27 cellular contexts compared by ENCODE assay signal in the genomic region with DNA sequence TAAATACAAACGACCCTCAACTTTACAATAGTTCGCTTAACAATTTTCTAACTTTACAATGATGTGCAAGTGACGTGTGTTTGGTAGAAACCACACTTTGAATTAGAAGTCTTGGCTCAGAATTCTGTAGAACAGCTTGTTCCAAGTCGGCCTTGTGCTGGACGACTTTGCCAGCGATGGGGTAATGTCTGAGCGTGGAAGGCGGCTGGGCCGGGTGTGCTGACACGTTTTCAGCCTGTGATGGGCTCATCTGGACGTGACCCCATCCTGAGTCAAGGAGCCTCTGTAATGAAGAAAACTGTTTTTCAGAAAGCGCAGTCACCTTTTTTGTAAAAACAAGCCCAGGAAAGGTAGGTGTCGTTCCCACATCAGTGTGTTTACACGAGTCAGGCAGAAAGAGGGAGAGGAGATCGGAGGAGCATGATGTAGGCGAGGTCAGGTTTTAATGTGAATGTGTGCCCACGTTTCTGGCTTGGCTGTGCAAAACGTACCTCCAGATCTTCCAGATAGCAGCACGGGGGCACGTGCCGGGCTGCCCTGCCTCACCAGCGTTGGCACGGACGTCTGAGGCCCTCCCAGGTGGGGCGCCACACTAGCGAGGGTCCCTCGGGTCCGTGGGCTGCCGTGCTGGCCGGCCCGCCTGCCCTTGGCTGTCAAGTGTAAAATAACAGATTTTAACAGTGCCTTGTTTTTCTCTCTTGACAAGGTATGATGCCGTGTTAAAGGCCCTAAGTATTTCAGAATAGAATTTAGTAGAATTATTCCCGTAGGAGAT. TPM values are rescaled to one million over a fixed set of nuclear protein-coding genes. Genes with fewer than 3 reads are reported as not detected.
DNase-seq lines count a peak whose midpoint lies in the region; ATAC-seq, FAIRE-seq and TF ChIP-seq lines count a peak whose summit lies in the region.
"Had no signal": no experiment of that assay in that cellular context is flagged by ENCODE, and none has a peak within 500 bp of the region (broad histone marks: within the 10 kb centered on the region; RNA-seq: fewer than 3 reads in every experiment).

No MANE protein-coding gene starts in this region.

- ATAC-seq in GM12878 (no peak), Right ventricle myocardium superior (ENCODE audit: poor library complexity) (no peak), aorta (ENCODE audit: low FRiP score) (no peak), GM18520 (IDR thresholded peaks at IDR 0.05; ENCODE audit: unreplicated experiment) (no peak), left colon (no peak)

- no peaks in the 10 kb centered on the region for H4K20me1 ChIP-seq in GM12878 (ENCODE audit: control insufficient read depth, insufficient read depth)

- H3K9me3 ChIP-seq in GM12878 (replicated peaks; ENCODE audit: control insufficient read depth, insufficient read depth, low read length) (peaks cover 25% of the 10 kb centered on the region), aorta (ENCODE audit: control insufficient read depth, low read length) (no peaks in the 10 kb centered on the region)

- TF ChIP-seq RAD21 in GM12878 (IDR thresholded peaks at IDR 0.05; ENCODE audit: insufficient read depth, low read depth, low read length), result no peak

- H3K36me3 ChIP-seq in GM12878 (ENCODE audit: control insufficient read depth in 2 of 2, insufficient read depth in 2 of 2, low read length in 1 of 2) (peaks cover 31 to 34% of the 10 kb centered on the region in 2 experiments; a peak in 3 of 4 replicates), aorta (ENCODE audit: control insufficient read depth in 1 of 2, insufficient read depth in 2 of 2, low read length in 1 of 2) (peaks cover 8 to 16% of the 10 kb centered on the region in 2 donors)

- peaks cover 66% of the 10 kb centered on the region for H3K36me3 Mint-ChIP-seq in activated CD4-positive, alpha-beta T cell treated with anti-CD3 and anti-CD28 coated beads, Interleukin-2, amount 10 ng/mL, durations not matched to agents 24 days and 14 days (ENCODE audit: low read depth)

- CTCF ChIA-PET in GM12878 (lab: Yijun Ruan, JAX), result no interaction called here

- SMC1A ChIA-PET in GM12878 (lab: Charles Lee; ENCODE audit: uncharacterized antibody, unreplicated experiment), result no interaction called here

- no peak overlapping the region for H2AFZ ChIP-seq in GM12878 (ENCODE audit: control insufficient read depth, low read depth, low read length)
- H2AFZ ChIP-seq: GM23248 had no signal

- DNase-seq in GM12878 (ENCODE audit: low read depth, low spot score) (no peak), Right ventricle myocardium superior (peak; percentile 67), midbrain (lab: John Stamatoyannopoulos, UW) (peak; percentile 8), aorta (peak; percentile 12 to 70), left colon (no peak)
- no peak for DNase-seq in activated CD4-positive, alpha-beta T cell treated with anti-CD3 and anti-CD28 coated beads, Interleukin-2, amount 10 ng/mL, durations not matched to agents 24 days and 14 days
- DNase-seq: ACHN; COR-L47; DMS 273 treated with DMSO at 0.1 percent for 48 hours; DND-41; GM23248; MV-4-11; NCI-H1417; NCI-H187; NCI-H2107; NCI-H510A; NCI-H748 treated with DMSO at 0.1 percent for 48 hours; NK-92 treated with Interleukin-12 subunit alpha and Interleukin-12 subunit beta, amount 100 ng/mL, for 24 hours; OCI-M1; SIG-M5 had no signal

- no peak overlapping the region for H3K4me3 Mint-ChIP-seq in activated CD4-positive, alpha-beta T cell treated with anti-CD3 and anti-CD28 coated beads, Interleukin-2, amount 10 ng/mL, durations not matched to agents 24 days and 14 days

- WGBS in GM12878 (ENCODE audit: insufficient coverage, insufficient replicate concordance, low lambda C conversion rate, missing lambda C conversion rate), result 90% methylated on average over 33 of the region's 33 CpGs
- 43 to 77% methylated on average over 33 of the region's 33 CpGs for WGBS in aorta, 2 donors

- H3K27me3 ChIP-seq in GM12878 (replicated peaks in 1 of 2; ENCODE audit: control insufficient read depth in 2 of 2, insufficient read depth in 2 of 2, low read length in 1 of 2) (no peaks in the 10 kb centered on the region), aorta (ENCODE audit: control insufficient read depth in 1 of 2, insufficient read depth in 2 of 2, low read length in 1 of 2) (no peaks in the 10 kb centered on the region)

- H3K4me2 ChIP-seq in GM12878 (ENCODE audit: control insufficient read depth, insufficient read depth), result no peak overlapping the region
- H3K4me2 ChIP-seq: KMS-11 had no signal

- no peak for TF ChIP-seq EP300 in GM12878 (IDR thresholded peaks at IDR 0.05; ENCODE audit: borderline replicate concordance in 1 of 2, control insufficient read depth in 1 of 2, low read depth in 2 of 2, low read length in 2 of 2)

- no peak overlapping the region for H3K27ac Mint-ChIP-seq in activated CD4-positive, alpha-beta T cell treated with anti-CD3 and anti-CD28 coated beads, Interleukin-2, amount 10 ng/mL, durations not matched to agents 24 days and 14 days

- no peaks in the 10 kb centered on the region for H3K9me3 Mint-ChIP-seq in activated CD4-positive, alpha-beta T cell treated with anti-CD3 and anti-CD28 coated beads, Interleukin-2, amount 10 ng/mL, durations not matched to agents 24 days and 14 days

- no peak overlapping the region for H3K9ac ChIP-seq in GM12878 (ENCODE audit: control insufficient read depth, insufficient read depth, low read length)
- H3K9ac ChIP-seq: GM23248, KMS-11 had no signal

- RAD21 ChIA-PET in GM12878 (lab: Charles Lee; ENCODE audit: unreplicated experiment), result no interaction called here

- no peaks in the 10 kb centered on the region for H3K79me2 ChIP-seq in GM12878 (ENCODE audit: control insufficient read depth, insufficient read depth, low read length)

- no peak for TF ChIP-seq POLR2A in GM12878 (IDR thresholded peaks at IDR 0.05; ENCODE audit: low read depth, low read length)

- no peaks in the 10 kb centered on the region for H3K4me1 Mint-ChIP-seq in activated CD4-positive, alpha-beta T cell treated with anti-CD3 and anti-CD28 coated beads, Interleukin-2, amount 10 ng/mL, durations not matched to agents 24 days and 14 days

- BruUV-seq in GM12878 (replicated peaks; lab: Mats Ljungman, UMichigan), result TSS peak; percentile 43

- intact Hi-C loops in GM12878 (cut with micrococcal nuclease; ENCODE audit: unreplicated experiment), result no loop called here
- intact Hi-C loops in Right ventricle myocardium superior (cut with DNase I), result no loop called here
- intact Hi-C loops in aorta (cut with DNase I), result no loop called here
- intact Hi-C loops in activated CD4-positive, alpha-beta T cell treated with anti-CD3 and anti-CD28 coated beads, Interleukin-2, amount 10 ng/mL, durations not matched to agents 24 days and 14 days (cut with micrococcal nuclease), result no loop called here
- intact Hi-C loops in left colon (cut with DNase I, micrococcal nuclease), result no loop called here

- no peaks in the 10 kb centered on the region for H3K27me3 Mint-ChIP-seq in activated CD4-positive, alpha-beta T cell treated with anti-CD3 and anti-CD28 coated beads, Interleukin-2, amount 10 ng/mL, durations not matched to agents 24 days and 14 days

- H3K4me3 ChIP-seq in GM12878 (no peak overlapping the region), aorta (ENCODE audit: low read length in 2 of 2) (no peak overlapping the region)
- H3K4me3 ChIP-seq: GM23248, HAP-1 had no signal

- in situ Hi-C loops in GM12878 (cut with MboI), result no loop called here

- POLR2A ChIA-PET in GM12878 (lab: Charles Lee), result no interaction called here

- FAIRE-seq in GM12878 (lab: Jason Lieb, UNC), result no peak
- FAIRE-seq: G401.6, GM19239 had no signal

- H3K27ac ChIP-seq in GM12878 (ENCODE audit: control insufficient read depth, insufficient read depth), result no peak overlapping the region
- H3K27ac ChIP-seq in aorta (ENCODE audit: low read depth in 1 of 2, low read length in 2 of 2), result no peak overlapping the region
- H3K27ac ChIP-seq: C4-2B, GM23248, HL-60, KMS-11 had no signal

- TF ChIP-seq CTCF in GM12878 (IDR thresholded peaks at IDR 0.05 in 2 of 3, conservative IDR thresholded peaks at IDR 0.05 in 1 of 3; ENCODE audit: control insufficient read depth in 2 of 3, extremely low read depth in 1 of 3, insufficient read depth in 1 of 3, low read depth in 3 of 3, low read length in 3 of 3), result no peak

- H3K4me1 ChIP-seq in GM12878 (ENCODE audit: control insufficient read depth, insufficient read depth, low read length), result no peaks in the 10 kb centered on the region
- no peaks in the 10 kb centered on the region for H3K4me1 ChIP-seq in aorta (ENCODE audit: control insufficient read depth in 1 of 2, insufficient read depth in 2 of 2, low read length in 2 of 2)
- H3K4me1 ChIP-seq: HAP-1 had no signal

TF ChIP-seq in GM12878, 131 proteins besides CTCF, POLR2A, EP300 and RAD21 (continues in another document):
- TF ChIP-seq SMARCA5 (IDR thresholded peaks at IDR 0.05), result no peak

RNA-seq across cellular contexts. Expression of gene CTDP1, which starts 54.6 kb away (rescaled TPM):
- total RNA-seq in GM12878 (2013; cell fraction: nucleolus; rRNA removed), result 25.6 and 26.8 TPM in 2 replicates
- total RNA-seq in GM12878 (2014; rRNA removed) (22.1 and 23.8 TPM in 2 replicates), GM12878 (2014; rRNA removed; fragmentation: Illumina TruSeq; extraction: Trizol) (7.3 and 8.0 TPM in 2 replicates), GM12878 (2021) (30.4 and 31.3 TPM in 2 replicates), Right ventricle myocardium superior (8.7 TPM), aorta (10 to 100 TPM; 18.5 to 19.8 TPM), left colon (10 to 100 TPM; 31.4 to 36.3 TPM)
- polyA plus RNA-seq in GM12878 (2011; ENCODE audit: low read depth), result 5.9 TPM
- polyA plus RNA-seq in GM12878 (2011; rRNA removed) (4.9 and 9.5 TPM in 2 replicates), GM12878 (2014; fragmentation: Illumina TruSeq; extraction: Trizol) (1.9 and 6.0 TPM in 2 replicates), GM12878 (2014; fragmentation: Nextera tagmentation; extraction: Ambion mirVana) (1 to 10 TPM in 1 of 2 experiments, under 1 TPM in 1; 0.32 to 1.6 TPM), GM12878 (2014; rRNA removed) (16.7 and 19.3 TPM in 2 replicates), GM12878 (2016; fragmentation: Nextera tagmentation; extraction: Ambion mirVana) (10 to 100 TPM in 1 of 2 experiments, 1 to 10 TPM in 1; 4.2 to 13.9 TPM), aorta (10 to 100 TPM in 1 of 2 donors, 1 to 10 TPM in 1; 7.0 to 14.9 TPM)
- 9.0 and 10.2 TPM in 2 replicates for polyA plus RNA-seq in GM12878 (2011; cell fraction: cytosol; rRNA removed)
- 37.1 and 48.0 TPM in 2 replicates for polyA plus RNA-seq in GM12878 (2011; cell fraction: nucleus; rRNA removed)
- 12.2 and 14.2 TPM in 2 replicates for polyA plus RNA-seq in GM12878 (2012)
- polyA minus RNA-seq in GM12878 (2011; rRNA and poly(A)+ RNA removed), result 13.9 and 14.8 TPM in 2 replicates
- 5.6 and 10.0 TPM in 2 replicates for polyA minus RNA-seq in GM12878 (2011; cell fraction: cytosol; rRNA and poly(A)+ RNA removed)
- 17.0 and 31.8 TPM in 2 replicates for polyA minus RNA-seq in GM12878 (2011; cell fraction: nucleus; rRNA and poly(A)+ RNA removed)
- total RNA-seq in activated CD4-positive, alpha-beta T cell treated with anti-CD3 and anti-CD28 coated beads, Interleukin-2, amount 10 ng/mL, durations not matched to agents 24 days and 14 days, result 41.2 and 45.5 TPM in 2 replicates

Comparison
In these comparisons a context has a peak if more than half of its experiments do, and no peak if none do; other contexts are left out.
1. DNase-seq: peak in Right ventricle myocardium superior (single experiment), midbrain (single experiment) and aorta (2 of 2); none in GM12878 (single experiment), activated CD4-positive, alpha-beta T cell treated with anti-CD3 and anti-CD28 coated beads, Interleukin-2, amount 10 ng/mL, durations not matched to agents 24 days and 14 days (single experiment) and left colon (0 of 2).